Comparison of ENCODE assay signal across 7 cellular contexts in genomic region chr17:56715613-56716357, GRCh38.
DNase-seq lines count a peak whose midpoint lies in the region; ATAC-seq lines count a peak whose summit lies in the region.

No MANE protein-coding gene starts in this region.

- no peaks in the 10 kb centered on the region for H3K9me3 Mint-ChIP-seq in T-cell

- CTCF ChIA-PET in T-cell (lab: Charles Lee): interaction anchor here (0.5 to 2.4 kb wide), 29 partner anchors 9 to 1840 kb away, joined by 3 to 23 read pairs (median 4); partner anchors contain the start of genes NOG (in 2 of the 2), PCTP (in 1 of the 2) and SCPEP1 (in 1 of the 2)

- H3K27me3 Mint-ChIP-seq in T-cell: peaks cover 0 to 2% of the 10 kb centered on the region in 2 donors

- H3K36me3 Mint-ChIP-seq in T-cell: no peaks in the 10 kb centered on the region

- H3K27ac Mint-ChIP-seq in T-cell: no peak overlapping the region

- POLR2A ChIA-PET in T-cell (lab: Charles Lee): interaction anchor here (0.6 kb wide), 2 partner anchors 29 to 139 kb away, joined by 3 to 6 read pairs; no protein-coding TSS in a partner anchor

- DNase-seq in NCI-H1694 (lab: John Stamatoyannopoulos, UW): peak; percentile 95
- peak; percentile 29 to 76 (median 64) for DNase-seq in T-cell
- DNase-seq in amniotic epithelial cell (ENCODE audit: low read depth): peak; percentile 60
- DNase-seq in left ventricle myocardium superior: peak; percentile 71
- peak; percentile 89 for DNase-seq in sciatic nerve (ENCODE audit: low spot score)

- peaks cover 2 to 7% (median 5%) of the 10 kb centered on the region in 3 donors for H3K4me1 Mint-ChIP-seq in T-cell

- H3K4me3 Mint-ChIP-seq in T-cell: no peak overlapping the region

- intact Hi-C loops in left ventricle myocardium superior (cut with micrococcal nuclease): no loop called here
- intact Hi-C loops in sciatic nerve (cut with DNase I): loop anchor here (10.0 kb wide), 1 partner anchor 121 kb away; the partner anchor contains the start of gene NOG

- ATAC-seq in GM18499 (IDR thresholded peaks at IDR 0.05; ENCODE audit: insufficient read depth, unreplicated experiment): peak; percentile 84
- peak; percentile 95 for ATAC-seq in HG02884 (IDR thresholded peaks at IDR 0.05; ENCODE audit: unreplicated experiment)
- ATAC-seq in T-cell (replicated peaks in 1 of 4): peak; percentile 88 to 93 (median 90)
- peak; percentile 92 for ATAC-seq in left ventricle myocardium superior
- peak; percentile 94 for ATAC-seq in sciatic nerve

Comparison
In these comparisons a context has a peak if more than half of its experiments do, and no peak if none do; other contexts are left out.
1. Peak in every context shown above with its lines: DNase-seq and ATAC-seq.